Comparison of ENCODE assay signal across 1 cellular context in genomic region chr9:37787059-37787458, GRCh38.
TF ChIP-seq lines count a peak whose summit lies in the region.

No MANE protein-coding gene starts in this region.

TF ChIP-seq in HepG2, 621 proteins besides CTCF, POLR2A, EP300 and RAD21:
- no peak for TF ChIP-seq NFATC3 (CRISPR knock-in tag; IDR thresholded peaks at IDR 0.05)
- TF ChIP-seq ZNF784 (CRISPR knock-in tag; IDR thresholded peaks at IDR 0.05; ENCODE audit: borderline replicate concordance), result no peak
- TF ChIP-seq ATF7-NPFF (CRISPR knock-in tag; IDR thresholded peaks at IDR 0.05; ENCODE audit: low read depth), result no peak
